20 cellular contexts compared by ENCODE assay signal in genomic region chr6:33490198-33490597, GRCh38. TPM values are rescaled to one million over a fixed set of nuclear protein-coding genes. Genes with fewer than 3 reads are reported as not detected.
DNase-seq lines count a peak whose midpoint lies in the region; ATAC-seq and TF ChIP-seq lines count a peak whose summit lies in the region.
"Had no signal": no experiment of that assay in that cellular context is flagged by ENCODE, and none has a peak within 500 bp of the region (broad histone marks: within the 10 kb centered on the region; RNA-seq: fewer than 3 reads in every experiment).

No MANE protein-coding gene starts in this region.

- no peak overlapping the region for H3K27ac ChIP-seq in mammary epithelial cell (ENCODE audit: insufficient read depth, low read depth, low read length)
- H3K27ac ChIP-seq: heart left ventricle, left lung had no signal

- peak; percentile 39 for ATAC-seq in stimulated activated naive CD8-positive, alpha-beta T cell treated with anti-CD3 and anti-CD28 coated beads, Interleukin-15, amount 100 ng/mL, for 72 hours
- no peak for ATAC-seq in stimulated activated naive CD8-positive, alpha-beta T cell treated with anti-CD3 and anti-CD28 coated beads, Interleukin-15, Interleukin-2, amounts not matched to agents 100 U/mL and 50 U/mL, for 24 hours
- ATAC-seq in GM21825 (IDR thresholded peaks at IDR 0.05; ENCODE audit: unreplicated experiment) (no peak), GM19351 (IDR thresholded peaks at IDR 0.05; ENCODE audit: unreplicated experiment) (no peak)
- ATAC-seq in stimulated activated memory B cell treated with anti-CD40 and anti-IgM and Interleukin-4, amounts not matched to agents 10 μg/mL and 1 μg/mL and 100 μg/mL, for 72 hours, result no peak
- ATAC-seq: left lung, sciatic nerve had no signal

- no peaks in the 10 kb centered on the region for H3K4me1 Mint-ChIP-seq in stimulated activated naive CD8-positive, alpha-beta T cell treated with anti-CD3 and anti-CD28 coated beads, Interleukin-15, amount 100 ng/mL, for 72 hours
- peaks cover 6% of the 10 kb centered on the region for H3K4me1 Mint-ChIP-seq in stimulated activated memory B cell treated with anti-CD40 and anti-IgM and Interleukin-4, amounts not matched to agents 10 μg/mL and 1 μg/mL and 100 μg/mL, for 72 hours
- H3K4me1 Mint-ChIP-seq: activated naive CD4-positive, alpha-beta T cell treated with anti-CD3 and anti-CD28 coated beads, Interleukin-2, amount 10 ng/mL, durations not matched to agents 7 days and 5 days; nephron had no signal

- H2AFZ ChIP-seq in mammary epithelial cell (ENCODE audit: low read depth, low read length), result no peak overlapping the region

- H3K27me3 Mint-ChIP-seq in stimulated activated naive CD8-positive, alpha-beta T cell treated with anti-CD3 and anti-CD28 coated beads, Interleukin-15, amount 100 ng/mL, for 72 hours, result no peaks in the 10 kb centered on the region
- peaks cover 27% of the 10 kb centered on the region for H3K27me3 Mint-ChIP-seq in stimulated activated memory B cell treated with anti-CD40 and anti-IgM and Interleukin-4, amounts not matched to agents 10 μg/mL and 1 μg/mL and 100 μg/mL, for 72 hours

- in situ Hi-C loops in mammary epithelial cell (cut with MboI; ENCODE audit: low sequenced_read_pairs in 2 of 2), result no loop called here

- H3K4me2 ChIP-seq in mammary epithelial cell (ENCODE audit: insufficient read depth, low read depth, low read length), result no peak overlapping the region

- dilution Hi-C loops in mammary epithelial cell (cut with HindIII; ENCODE audit: low sequenced_read_pairs), result no loop called here

- no peaks in the 10 kb centered on the region for H4K20me1 ChIP-seq in mammary epithelial cell (ENCODE audit: insufficient read depth, low read length)

- intact Hi-C loops in mammary epithelial cell (cut with micrococcal nuclease), result loop anchor here (5.0 kb wide), 1 partner anchor 92 kb away; the partner anchor contains the start of gene BAK1

- CTCF ChIA-PET in mammary epithelial cell (lab: Charles Lee; ENCODE audit: low non-redundant PET), result no interaction called here

- 76% methylated on average over 3 of the region's 3 CpGs for WGBS in mammary epithelial cell (ENCODE audit: low coverage, missing lambda C conversion rate)

- H3K36me3 ChIP-seq in mammary epithelial cell (ENCODE audit: insufficient read depth, low read length), result no peaks in the 10 kb centered on the region
- H3K36me3 ChIP-seq: heart left ventricle, left lung had no signal

- no peak overlapping the region for H3K27ac Mint-ChIP-seq in stimulated activated naive CD8-positive, alpha-beta T cell treated with anti-CD3 and anti-CD28 coated beads, Interleukin-15, amount 100 ng/mL, for 72 hours
- H3K27ac Mint-ChIP-seq in stimulated activated memory B cell treated with anti-CD40 and anti-IgM and Interleukin-4, amounts not matched to agents 10 μg/mL and 1 μg/mL and 100 μg/mL, for 72 hours, result no peak overlapping the region
- H3K27ac Mint-ChIP-seq: activated naive CD4-positive, alpha-beta T cell treated with anti-CD3 and anti-CD28 coated beads, Interleukin-2, amount 10 ng/mL, durations not matched to agents 7 days and 5 days; nephron; stimulated activated naive CD8-positive, alpha-beta T cell treated with anti-CD3 and anti-CD28 coated beads, Interleukin-15, Interleukin-2, amounts not matched to agents 100 ng/mL and 50 ng/mL, for 24 hours; T-helper 2 cell treated with Interferon-gamma antibody and Interleukin-4, amounts not matched to agents 5 μg/mL and 100 μg/mL, for 36 hours had no signal

- no peak for DNase-seq in stimulated activated naive CD8-positive, alpha-beta T cell treated with anti-CD3 and anti-CD28 coated beads, Interleukin-15, amount 100 ng/mL, for 72 hours
- no peak for DNase-seq in stimulated activated naive CD8-positive, alpha-beta T cell treated with anti-CD3 and anti-CD28 coated beads, Interleukin-15, Interleukin-2, amounts not matched to agents 100 U/mL and 50 U/mL, for 24 hours
- DNase-seq in NCI-H69 (lab: John Stamatoyannopoulos, UW) (peak; percentile 11), mammary epithelial cell (peak; percentile 20), Ammon's horn (ENCODE audit: low spot score) (no peak)
- DNase-seq: activated naive CD4-positive, alpha-beta T cell treated with anti-CD3 and anti-CD28 coated beads, Interleukin-2, amount 10 ng/mL, durations not matched to agents 7 days and 5 days; central memory CD4-positive, alpha-beta T cell; EL; KG1; left lung; NCI-H2029 treated with DMSO at 0.1 percent for 48 hours; stimulated activated CD4-positive, alpha-beta T cell treated with anti-CD3 and anti-CD28 coated beads, Interleukin-4, amount 100 ng/mL, for 4 hours had no signal

- no peaks in the 10 kb centered on the region for H3K36me3 Mint-ChIP-seq in stimulated activated memory B cell treated with anti-CD40 and anti-IgM and Interleukin-4, amounts not matched to agents 10 μg/mL and 1 μg/mL and 100 μg/mL, for 72 hours
- H3K36me3 Mint-ChIP-seq: activated naive CD4-positive, alpha-beta T cell treated with anti-CD3 and anti-CD28 coated beads, Interleukin-2, amount 10 ng/mL, durations not matched to agents 7 days and 5 days had no signal

- no TSS peak for BruUV-seq in mammary epithelial cell (replicated peaks; lab: Mats Ljungman, UMichigan)

- no peak for TF ChIP-seq CTCF in mammary epithelial cell (conservative IDR thresholded peaks at IDR 0.05 in 1 of 2, IDR thresholded peaks at IDR 0.05 in 1 of 2; ENCODE audit: extremely low read depth in 1 of 2, insufficient read depth in 1 of 2, low read depth in 1 of 2, low read length in 2 of 2)

- no peak overlapping the region for H3K4me3 ChIP-seq in mammary epithelial cell (replicated peaks in 1 of 3; ENCODE audit: insufficient read depth in 1 of 3, low read depth in 2 of 3, low read length in 3 of 3)
- H3K4me3 ChIP-seq: heart left ventricle, left lung had no signal

- H3K9me3 Mint-ChIP-seq in stimulated activated naive CD8-positive, alpha-beta T cell treated with anti-CD3 and anti-CD28 coated beads, Interleukin-15, amount 100 ng/mL, for 72 hours, result no peaks in the 10 kb centered on the region
- no peaks in the 10 kb centered on the region for H3K9me3 Mint-ChIP-seq in stimulated activated memory B cell treated with anti-CD40 and anti-IgM and Interleukin-4, amounts not matched to agents 10 μg/mL and 1 μg/mL and 100 μg/mL, for 72 hours
- H3K9me3 Mint-ChIP-seq: activated naive CD4-positive, alpha-beta T cell treated with anti-CD3 and anti-CD28 coated beads, Interleukin-2, amount 10 ng/mL, durations not matched to agents 7 days and 5 days; stimulated activated naive CD8-positive, alpha-beta T cell treated with anti-CD3 and anti-CD28 coated beads, Interleukin-15, Interleukin-2, amounts not matched to agents 100 ng/mL and 50 ng/mL, for 24 hours; T-helper 2 cell treated with Interferon-gamma antibody and Interleukin-4, amounts not matched to agents 5 μg/mL and 100 μg/mL, for 36 hours had no signal

- H3K9me3 ChIP-seq in mammary epithelial cell (replicated peaks; ENCODE audit: insufficient read depth, low read length), result no peaks in the 10 kb centered on the region
- H3K9me3 ChIP-seq: heart left ventricle, left lung had no signal

- no peak overlapping the region for H3K9ac ChIP-seq in mammary epithelial cell (ENCODE audit: insufficient read depth, low read length)

- no peaks in the 10 kb centered on the region for H3K4me1 ChIP-seq in mammary epithelial cell (ENCODE audit: insufficient read depth, low read length)
- H3K4me1 ChIP-seq: heart left ventricle, left lung had no signal

- H3K27me3 ChIP-seq in mammary epithelial cell (ENCODE audit: insufficient read depth, low read length), result no peaks in the 10 kb centered on the region

- no peaks in the 10 kb centered on the region for H3K79me2 ChIP-seq in mammary epithelial cell (ENCODE audit: insufficient read depth, low read length)

- no peak overlapping the region for H3K4me3 Mint-ChIP-seq in stimulated activated naive CD8-positive, alpha-beta T cell treated with anti-CD3 and anti-CD28 coated beads, Interleukin-15, amount 100 ng/mL, for 72 hours
- no peak overlapping the region for H3K4me3 Mint-ChIP-seq in stimulated activated memory B cell treated with anti-CD40 and anti-IgM and Interleukin-4, amounts not matched to agents 10 μg/mL and 1 μg/mL and 100 μg/mL, for 72 hours
- H3K4me3 Mint-ChIP-seq: activated naive CD4-positive, alpha-beta T cell treated with anti-CD3 and anti-CD28 coated beads, Interleukin-2, amount 10 ng/mL, durations not matched to agents 7 days and 5 days; nephron; stimulated activated naive CD8-positive, alpha-beta T cell treated with anti-CD3 and anti-CD28 coated beads, Interleukin-15, Interleukin-2, amounts not matched to agents 100 ng/mL and 50 ng/mL, for 24 hours; T-helper 2 cell treated with Interferon-gamma antibody and Interleukin-4, amounts not matched to agents 5 μg/mL and 100 μg/mL, for 36 hours had no signal

RNA-seq across cellular contexts. Expression of gene ZBTB9, which starts 35.8 kb away (rescaled TPM):
- total RNA-seq in mammary epithelial cell, result 10 to 100 TPM in 1 of 2 donors, 1 to 10 TPM in 1; 5.7 to 10.3 TPM
- 10.0 TPM for polyA plus RNA-seq in mammary epithelial cell
- 19.4 TPM for polyA minus RNA-seq in mammary epithelial cell

Comparison
In these comparisons a context has a peak if more than half of its experiments do, and no peak if none do; other contexts are left out.
1. DNase-seq: peak in NCI-H69 (single experiment) and mammary epithelial cell (single experiment); none in stimulated activated naive CD8-positive, alpha-beta T cell treated with anti-CD3 and anti-CD28 coated beads, Interleukin-15, amount 100 ng/mL, for 72 hours (0 of 2), stimulated activated naive CD8-positive, alpha-beta T cell treated with anti-CD3 and anti-CD28 coated beads, Interleukin-15, Interleukin-2, amounts not matched to agents 100 U/mL and 50 U/mL, for 24 hours (single experiment) and Ammon's horn (single experiment).